14 cellular contexts compared by ENCODE assay signal in genomic region chr2:239789711-239790110, GRCh38.
DNase-seq lines count a peak whose midpoint lies in the region; ATAC-seq and TF ChIP-seq lines count a peak whose summit lies in the region.
"Had no signal": no experiment of that assay in that cellular context is flagged by ENCODE, and none has a peak within 500 bp of the region (broad histone marks: within the 10 kb centered on the region; RNA-seq: fewer than 3 reads in every experiment).

No MANE protein-coding gene starts in this region.

- no peaks in the 10 kb centered on the region for H3K36me3 ChIP-seq in spleen

- no peaks in the 10 kb centered on the region for H3K4me1 Mint-ChIP-seq in activated T-cell treated with anti-CD3 and anti-CD28 coated beads, Interleukin-2, amount 50 U/mL, for 24 hours (ENCODE audit: low read depth)
- H3K4me1 Mint-ChIP-seq in activated T-cell treated with anti-CD3 and anti-CD28 coated beads, Interleukin-2, amount 50 U/mL, for 4 hours (ENCODE audit: low read depth) = no peaks in the 10 kb centered on the region
- peaks cover 7% of the 10 kb centered on the region for H3K4me1 Mint-ChIP-seq in CD14-positive monocyte
- H3K4me1 Mint-ChIP-seq: CD4-positive, CD25-positive, alpha-beta regulatory T cell had no signal

- no peaks in the 10 kb centered on the region for H3K36me3 Mint-ChIP-seq in activated T-cell treated with anti-CD3 and anti-CD28 coated beads, Interleukin-2, amount 50 U/mL, for 24 hours (ENCODE audit: low read depth)
- no peaks in the 10 kb centered on the region for H3K36me3 Mint-ChIP-seq in activated T-cell treated with anti-CD3 and anti-CD28 coated beads, Interleukin-2, amount 50 U/mL, for 4 hours (ENCODE audit: insufficient read depth)
- H3K36me3 Mint-ChIP-seq in CD14-positive monocyte = no peaks in the 10 kb centered on the region
- H3K36me3 Mint-ChIP-seq: CD4-positive, CD25-positive, alpha-beta regulatory T cell had no signal

- no peak overlapping the region for H3K4me3 ChIP-seq in spleen
- H3K4me3 ChIP-seq: GM12878 had no signal

- peaks cover 9% of the 10 kb centered on the region for H3K27me3 Mint-ChIP-seq in activated T-cell treated with anti-CD3 and anti-CD28 coated beads, Interleukin-2, amount 50 U/mL, for 24 hours
- H3K27me3 Mint-ChIP-seq in activated T-cell treated with anti-CD3 and anti-CD28 coated beads, Interleukin-2, amount 50 U/mL, for 4 hours (ENCODE audit: low read depth) = peaks cover 3% of the 10 kb centered on the region
- peaks cover 2 to 10% (median 8%) of the 10 kb centered on the region in 3 donors for H3K27me3 Mint-ChIP-seq in CD14-positive monocyte (ENCODE audit: low read depth in 3 of 3)

- no peak for ATAC-seq in activated T-cell treated with anti-CD3 and anti-CD28 coated beads, Interleukin-2, amount 50 U/mL, for 4 hours
- peak; percentile 39 for ATAC-seq in left lobe of liver
- ATAC-seq in HG02970 (IDR thresholded peaks at IDR 0.05; ENCODE audit: low FRiP score, unreplicated experiment) = no peak
- ATAC-seq: GM12878, HCT116 had no signal

- 52 to 70% (median 62%) methylated on average over 8 of the region's 8 CpGs for whole genome bisulfite sequencing in spleen, 5 donors

- no peak for TF ChIP-seq CTCF in CD14-positive monocyte (IDR thresholded peaks at IDR 0.05)
- no peak for TF ChIP-seq CTCF in spleen (IDR thresholded peaks at IDR 0.05 in 8 of 11, conservative IDR thresholded peaks at IDR 0.05 in 3 of 11)

- H3K27me3 ChIP-seq in spleen (replicated peaks in 1 of 7) = peaks cover 0 to 10% (median 0%) of the 10 kb centered on the region in 7 donors

- DNase-seq in activated T-cell treated with anti-CD3 and anti-CD28 coated beads, Interleukin-2, amount 50 U/mL, for 24 hours = peak; percentile 5
- no peak for DNase-seq in activated T-cell treated with anti-CD3 and anti-CD28 coated beads, Interleukin-2, amount 50 U/mL, for 4 hours
- peak; percentile 21 for DNase-seq in CD14-positive monocyte (ENCODE audit: low spot score)
- no peak for DNase-seq in left lobe of liver (ENCODE audit: low spot score)
- DNase-seq in spleen = peak; percentile 45
- no peak for DNase-seq in SKM-1 (lab: John Stamatoyannopoulos, UW; ENCODE audit: unreplicated experiment)
- no peak for DNase-seq in NOMO-1 treated with DMSO at 0.1 percent for 48 hours (lab: John Stamatoyannopoulos, UW; ENCODE audit: unreplicated experiment)
- DNase-seq: CD4-positive, CD25-positive, alpha-beta regulatory T cell; NCI-H146; NCI-H2227 treated with DMSO at 0.1 percent for 48 hours; SIG-M5 had no signal

- intact Hi-C loops in CD14-positive monocyte (cut with micrococcal nuclease) = no loop called here
- intact Hi-C loops in spleen (cut with DNase I; ENCODE audit: low total_unique reads) = no loop called here

- peaks cover 0 to 18% (median 14%) of the 10 kb centered on the region in 8 donors for H3K9me3 ChIP-seq in spleen

- H3K4me1 ChIP-seq in spleen = peaks cover 0 to 9% (median 0%) of the 10 kb centered on the region in 6 donors

- H3K27ac Mint-ChIP-seq in activated T-cell treated with anti-CD3 and anti-CD28 coated beads, Interleukin-2, amount 50 U/mL, for 24 hours = no peak overlapping the region
- no peak overlapping the region for H3K27ac Mint-ChIP-seq in CD14-positive monocyte
- H3K27ac Mint-ChIP-seq: CD4-positive, CD25-positive, alpha-beta regulatory T cell had no signal

- TF ChIP-seq POLR2A in spleen (IDR thresholded peaks at IDR 0.05) = no peak

- H3K9me3 Mint-ChIP-seq in activated T-cell treated with anti-CD3 and anti-CD28 coated beads, Interleukin-2, amount 50 U/mL, for 24 hours = peaks cover 3% of the 10 kb centered on the region
- peaks cover 15% of the 10 kb centered on the region for H3K9me3 Mint-ChIP-seq in activated T-cell treated with anti-CD3 and anti-CD28 coated beads, Interleukin-2, amount 50 U/mL, for 4 hours
- peaks cover 0 to 16% (median 10%) of the 10 kb centered on the region in 7 donors for H3K9me3 Mint-ChIP-seq in CD14-positive monocyte

- H3K27ac ChIP-seq in spleen = no peak overlapping the region

- H3K4me3 Mint-ChIP-seq in activated T-cell treated with anti-CD3 and anti-CD28 coated beads, Interleukin-2, amount 50 U/mL, for 24 hours = no peak overlapping the region
- no peak overlapping the region for H3K4me3 Mint-ChIP-seq in activated T-cell treated with anti-CD3 and anti-CD28 coated beads, Interleukin-2, amount 50 U/mL, for 4 hours
- no peak overlapping the region for H3K4me3 Mint-ChIP-seq in CD14-positive monocyte

Comparison
In these comparisons a context has a peak if more than half of its experiments do, and no peak if none do; other contexts are left out.
1. DNase-seq: peak in activated T-cell treated with anti-CD3 and anti-CD28 coated beads, Interleukin-2, amount 50 U/mL, for 24 hours (single experiment), CD14-positive monocyte (single experiment) and spleen (single experiment); none in activated T-cell treated with anti-CD3 and anti-CD28 coated beads, Interleukin-2, amount 50 U/mL, for 4 hours (single experiment), left lobe of liver (single experiment), SKM-1 (single experiment) and NOMO-1 treated with DMSO at 0.1 percent for 48 hours (single experiment).